In genomic region chr3:27728195-27729087, GRCh38 we compare ENCODE assay signal across 8 cellular contexts. TPM values are rescaled to one million over a fixed set of nuclear protein-coding genes. Genes with fewer than 3 reads are reported as not detected.
DNase-seq lines count a peak whose midpoint lies in the region; ATAC-seq and TF ChIP-seq lines count a peak whose summit lies in the region.

No MANE protein-coding gene starts in this region.

- ATAC-seq in SK-N-SH treated with all-trans-retinoic acid at 6 μM for 48 hours (peak; percentile 53), left cardiac atrium (peak; percentile 28 to 37), upper lobe of right lung (peak; percentile 41), GM21717 (IDR thresholded peaks at IDR 0.05; ENCODE audit: unreplicated experiment) (no peak)

- H3K4me1 ChIP-seq in upper lobe of right lung (peaks cover 17% of the 10 kb centered on the region), ascending aorta (peaks cover 0 to 9% of the 10 kb centered on the region in 2 donors), sigmoid colon (peaks cover 0 to 43% (median 29%) of the 10 kb centered on the region in 4 donors)

- H3K9me3 ChIP-seq in upper lobe of right lung (no peaks in the 10 kb centered on the region), ascending aorta (no peaks in the 10 kb centered on the region), sigmoid colon (no peaks in the 10 kb centered on the region)

- 3 to 9% methylated on average over 35 of the region's 35 CpGs for WGBS in sigmoid colon, 2 donors

- DNase-seq in stimulated activated CD4-positive, alpha-beta T cell treated with anti-CD3 and anti-CD28 coated beads, Interleukin-2, amount 100 ng/mL, for 24 hours = peak; percentile 21 to 43
- DNase-seq in stimulated activated CD4-positive, alpha-beta T cell treated with anti-CD3 and anti-CD28 coated beads, Interleukin-4, amount 100 ng/mL, for 24 hours = no peak
- DNase-seq in left cardiac atrium = no peak
- no peak for DNase-seq in upper lobe of right lung
- no peak for DNase-seq in ascending aorta (ENCODE audit: low spot score in 2 of 2)
- DNase-seq in sigmoid colon = no peak

- H3K36me3 ChIP-seq in upper lobe of right lung (no peaks in the 10 kb centered on the region), ascending aorta (no peaks in the 10 kb centered on the region), sigmoid colon (no peaks in the 10 kb centered on the region)

- peaks cover 88% of the 10 kb centered on the region for H3K27me3 ChIP-seq in upper lobe of right lung
- H3K27me3 ChIP-seq in ascending aorta = peaks cover 45% of the 10 kb centered on the region
- peaks cover 58 to 86% (median 76%) of the 10 kb centered on the region in 3 donors for H3K27me3 ChIP-seq in sigmoid colon

- H3K27ac ChIP-seq in upper lobe of right lung (no peak overlapping the region), ascending aorta (no peak overlapping the region), sigmoid colon (no peak overlapping the region)

- TF ChIP-seq EP300 in sigmoid colon (IDR thresholded peaks at IDR 0.05) = no peak

- H3K4me3 ChIP-seq in upper lobe of right lung = peak overlapping the region; percentile 11
- peak overlapping the region in 1 of 2 donors; percentile 15 for H3K4me3 ChIP-seq in ascending aorta
- H3K4me3 ChIP-seq in sigmoid colon = no peak overlapping the region

- TF ChIP-seq CTCF in upper lobe of right lung (IDR thresholded peaks at IDR 0.05) = no peak
- peak in 1 of 3 experiments; percentile 9 for TF ChIP-seq CTCF in ascending aorta (IDR thresholded peaks at IDR 0.05)
- no peak for TF ChIP-seq CTCF in sigmoid colon (IDR thresholded peaks at IDR 0.05)

- intact Hi-C loops in left cardiac atrium (cut with DNase I) (no loop called here), upper lobe of right lung (cut with DNase I) (no loop called here), ascending aorta (cut with DNase I) (no loop called here), sigmoid colon (cut with DNase I) (no loop called here)

- TF ChIP-seq POLR2A in sigmoid colon (IDR thresholded peaks at IDR 0.05) = no peak

TF ChIP-seq in SK-N-SH treated with all-trans-retinoic acid at 6 μM for 48 hours, 23 proteins besides CTCF, POLR2A, EP300 and RAD21:
- TF ChIP-seq SNAI2 (CRISPR knock-in tag; IDR thresholded peaks at IDR 0.05) (no peak), ZNF8 (CRISPR knock-in tag; IDR thresholded peaks at IDR 0.05) (no peak)

RNA-seq across cellular contexts. Expression of gene EOMES, which starts 6.3 kb away (rescaled TPM):
- under 1 TPM; 0.39 to 0.74 TPM for total RNA-seq in left cardiac atrium
- total RNA-seq in upper lobe of right lung = 1.2 TPM
- not detected for total RNA-seq in ascending aorta
- not detected for total RNA-seq in sigmoid colon
- polyA plus RNA-seq in sigmoid colon = under 1 TPM in 2 of 3 donors, not detected in 1; 0.23 to 0.67 TPM

Comparison
In these comparisons a context has a peak if more than half of its experiments do, and no peak if none do; other contexts are left out.
1. DNase-seq: peak in stimulated activated CD4-positive, alpha-beta T cell treated with anti-CD3 and anti-CD28 coated beads, Interleukin-2, amount 100 ng/mL, for 24 hours (2 of 2); none in stimulated activated CD4-positive, alpha-beta T cell treated with anti-CD3 and anti-CD28 coated beads, Interleukin-4, amount 100 ng/mL, for 24 hours (single experiment), left cardiac atrium (single experiment), upper lobe of right lung (single experiment), ascending aorta (0 of 2) and sigmoid colon (single experiment).